In genomic region chr2:127857494-127857818, GRCh38 we compare ENCODE assay signal across 1 cellular context.
TF ChIP-seq lines count a peak whose summit lies in the region.

No MANE protein-coding gene starts in this region.

TF ChIP-seq in K562, 482 proteins besides CTCF, POLR2A, EP300 and RAD21 (continues in another document):
- TF ChIP-seq LCOR (CRISPR knock-in tag; IDR thresholded peaks at IDR 0.05) = 0 out of 2 replicates have a peak, but pooled peaks have one; percentile 3
- 0 out of 2 replicates have a peak, but pooled peaks have one; percentile 14 for TF ChIP-seq SMARCE1 (IDR thresholded peaks at IDR 0.05)
- TF ChIP-seq TFAM (CRISPR knock-in tag; conservative IDR thresholded peaks at IDR 0.05) = no peak
- TF ChIP-seq PHF20 (IDR thresholded peaks at IDR 0.05; ENCODE audit: partially characterized antibody) = no peak
- TF ChIP-seq KLF6 (CRISPR knock-in tag; IDR thresholded peaks at IDR 0.05; ENCODE audit: borderline replicate concordance) = no peak
- TF ChIP-seq, protein P1, sequence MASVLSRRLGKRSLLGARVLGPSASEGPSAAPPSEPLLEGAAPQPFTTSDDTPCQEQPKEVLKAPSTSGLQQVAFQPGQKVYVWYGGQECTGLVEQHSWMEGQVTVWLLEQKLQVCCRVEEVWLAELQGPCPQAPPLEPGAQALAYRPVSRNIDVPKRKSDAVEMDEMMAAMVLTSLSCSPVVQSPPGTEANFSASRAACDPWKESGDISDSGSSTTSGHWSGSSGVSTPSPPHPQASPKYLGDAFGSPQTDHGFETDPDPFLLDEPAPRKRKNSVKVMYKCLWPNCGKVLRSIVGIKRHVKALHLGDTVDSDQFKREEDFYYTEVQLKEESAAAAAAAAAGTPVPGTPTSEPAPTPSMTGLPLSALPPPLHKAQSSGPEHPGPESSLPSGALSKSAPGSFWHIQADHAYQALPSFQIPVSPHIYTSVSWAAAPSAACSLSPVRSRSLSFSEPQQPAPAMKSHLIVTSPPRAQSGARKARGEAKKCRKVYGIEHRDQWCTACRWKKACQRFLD (CRISPR knock-in tag; IDR thresholded peaks at IDR 0.05) = peak; percentile 61; the same call in 1 of the 2 replicates
- TF ChIP-seq, protein P2, sequence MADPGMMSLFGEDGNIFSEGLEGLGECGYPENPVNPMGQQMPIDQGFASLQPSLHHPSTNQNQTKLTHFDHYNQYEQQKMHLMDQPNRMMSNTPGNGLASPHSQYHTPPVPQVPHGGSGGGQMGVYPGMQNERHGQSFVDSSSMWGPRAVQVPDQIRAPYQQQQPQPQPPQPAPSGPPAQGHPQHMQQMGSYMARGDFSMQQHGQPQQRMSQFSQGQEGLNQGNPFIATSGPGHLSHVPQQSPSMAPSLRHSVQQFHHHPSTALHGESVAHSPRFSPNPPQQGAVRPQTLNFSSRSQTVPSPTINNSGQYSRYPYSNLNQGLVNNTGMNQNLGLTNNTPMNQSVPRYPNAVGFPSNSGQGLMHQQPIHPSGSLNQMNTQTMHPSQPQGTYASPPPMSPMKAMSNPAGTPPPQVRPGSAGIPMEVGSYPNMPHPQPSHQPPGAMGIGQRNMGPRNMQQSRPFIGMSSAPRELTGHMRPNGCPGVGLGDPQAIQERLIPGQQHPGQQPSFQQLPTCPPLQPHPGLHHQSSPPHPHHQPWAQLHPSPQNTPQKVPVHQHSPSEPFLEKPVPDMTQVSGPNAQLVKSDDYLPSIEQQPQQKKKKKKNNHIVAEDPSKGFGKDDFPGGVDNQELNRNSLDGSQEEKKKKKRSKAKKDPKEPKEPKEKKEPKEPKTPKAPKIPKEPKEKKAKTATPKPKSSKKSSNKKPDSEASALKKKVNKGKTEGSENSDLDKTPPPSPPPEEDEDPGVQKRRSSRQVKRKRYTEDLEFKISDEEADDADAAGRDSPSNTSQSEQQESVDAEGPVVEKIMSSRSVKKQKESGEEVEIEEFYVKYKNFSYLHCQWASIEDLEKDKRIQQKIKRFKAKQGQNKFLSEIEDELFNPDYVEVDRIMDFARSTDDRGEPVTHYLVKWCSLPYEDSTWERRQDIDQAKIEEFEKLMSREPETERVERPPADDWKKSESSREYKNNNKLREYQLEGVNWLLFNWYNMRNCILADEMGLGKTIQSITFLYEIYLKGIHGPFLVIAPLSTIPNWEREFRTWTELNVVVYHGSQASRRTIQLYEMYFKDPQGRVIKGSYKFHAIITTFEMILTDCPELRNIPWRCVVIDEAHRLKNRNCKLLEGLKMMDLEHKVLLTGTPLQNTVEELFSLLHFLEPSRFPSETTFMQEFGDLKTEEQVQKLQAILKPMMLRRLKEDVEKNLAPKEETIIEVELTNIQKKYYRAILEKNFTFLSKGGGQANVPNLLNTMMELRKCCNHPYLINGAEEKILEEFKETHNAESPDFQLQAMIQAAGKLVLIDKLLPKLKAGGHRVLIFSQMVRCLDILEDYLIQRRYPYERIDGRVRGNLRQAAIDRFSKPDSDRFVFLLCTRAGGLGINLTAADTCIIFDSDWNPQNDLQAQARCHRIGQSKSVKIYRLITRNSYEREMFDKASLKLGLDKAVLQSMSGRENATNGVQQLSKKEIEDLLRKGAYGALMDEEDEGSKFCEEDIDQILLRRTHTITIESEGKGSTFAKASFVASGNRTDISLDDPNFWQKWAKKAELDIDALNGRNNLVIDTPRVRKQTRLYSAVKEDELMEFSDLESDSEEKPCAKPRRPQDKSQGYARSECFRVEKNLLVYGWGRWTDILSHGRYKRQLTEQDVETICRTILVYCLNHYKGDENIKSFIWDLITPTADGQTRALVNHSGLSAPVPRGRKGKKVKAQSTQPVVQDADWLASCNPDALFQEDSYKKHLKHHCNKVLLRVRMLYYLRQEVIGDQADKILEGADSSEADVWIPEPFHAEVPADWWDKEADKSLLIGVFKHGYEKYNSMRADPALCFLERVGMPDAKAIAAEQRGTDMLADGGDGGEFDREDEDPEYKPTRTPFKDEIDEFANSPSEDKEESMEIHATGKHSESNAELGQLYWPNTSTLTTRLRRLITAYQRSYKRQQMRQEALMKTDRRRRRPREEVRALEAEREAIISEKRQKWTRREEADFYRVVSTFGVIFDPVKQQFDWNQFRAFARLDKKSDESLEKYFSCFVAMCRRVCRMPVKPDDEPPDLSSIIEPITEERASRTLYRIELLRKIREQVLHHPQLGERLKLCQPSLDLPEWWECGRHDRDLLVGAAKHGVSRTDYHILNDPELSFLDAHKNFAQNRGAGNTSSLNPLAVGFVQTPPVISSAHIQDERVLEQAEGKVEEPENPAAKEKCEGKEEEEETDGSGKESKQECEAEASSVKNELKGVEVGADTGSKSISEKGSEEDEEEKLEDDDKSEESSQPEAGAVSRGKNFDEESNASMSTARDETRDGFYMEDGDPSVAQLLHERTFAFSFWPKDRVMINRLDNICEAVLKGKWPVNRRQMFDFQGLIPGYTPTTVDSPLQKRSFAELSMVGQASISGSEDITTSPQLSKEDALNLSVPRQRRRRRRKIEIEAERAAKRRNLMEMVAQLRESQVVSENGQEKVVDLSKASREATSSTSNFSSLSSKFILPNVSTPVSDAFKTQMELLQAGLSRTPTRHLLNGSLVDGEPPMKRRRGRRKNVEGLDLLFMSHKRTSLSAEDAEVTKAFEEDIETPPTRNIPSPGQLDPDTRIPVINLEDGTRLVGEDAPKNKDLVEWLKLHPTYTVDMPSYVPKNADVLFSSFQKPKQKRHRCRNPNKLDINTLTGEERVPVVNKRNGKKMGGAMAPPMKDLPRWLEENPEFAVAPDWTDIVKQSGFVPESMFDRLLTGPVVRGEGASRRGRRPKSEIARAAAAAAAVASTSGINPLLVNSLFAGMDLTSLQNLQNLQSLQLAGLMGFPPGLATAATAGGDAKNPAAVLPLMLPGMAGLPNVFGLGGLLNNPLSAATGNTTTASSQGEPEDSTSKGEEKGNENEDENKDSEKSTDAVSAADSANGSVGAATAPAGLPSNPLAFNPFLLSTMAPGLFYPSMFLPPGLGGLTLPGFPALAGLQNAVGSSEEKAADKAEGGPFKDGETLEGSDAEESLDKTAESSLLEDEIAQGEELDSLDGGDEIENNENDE (IDR thresholded peaks at IDR 0.05; ENCODE audit: low read depth, low read length) = no peak
- TF ChIP-seq ZNF324 (CRISPR knock-in tag; IDR thresholded peaks at IDR 0.05) = no peak
- peak; percentile 33; the same call in 1 of the 2 replicates for TF ChIP-seq MGA (IDR thresholded peaks at IDR 0.05)
- TF ChIP-seq DMBX1 (CRISPR knock-in tag; IDR thresholded peaks at IDR 0.05; ENCODE audit: borderline replicate concordance) = no peak
- TF ChIP-seq TAF9B (IDR thresholded peaks at IDR 0.05; ENCODE audit: partially characterized antibody) = no peak
- TF ChIP-seq ATF4 (CRISPR knock-in tag; IDR thresholded peaks at IDR 0.05) = no peak
- no peak for TF ChIP-seq THAP7 (CRISPR knock-in tag; IDR thresholded peaks at IDR 0.05)
- no peak for TF ChIP-seq TGIF2 (CRISPR knock-in tag; IDR thresholded peaks at IDR 0.05)
- TF ChIP-seq, protein P3, sequence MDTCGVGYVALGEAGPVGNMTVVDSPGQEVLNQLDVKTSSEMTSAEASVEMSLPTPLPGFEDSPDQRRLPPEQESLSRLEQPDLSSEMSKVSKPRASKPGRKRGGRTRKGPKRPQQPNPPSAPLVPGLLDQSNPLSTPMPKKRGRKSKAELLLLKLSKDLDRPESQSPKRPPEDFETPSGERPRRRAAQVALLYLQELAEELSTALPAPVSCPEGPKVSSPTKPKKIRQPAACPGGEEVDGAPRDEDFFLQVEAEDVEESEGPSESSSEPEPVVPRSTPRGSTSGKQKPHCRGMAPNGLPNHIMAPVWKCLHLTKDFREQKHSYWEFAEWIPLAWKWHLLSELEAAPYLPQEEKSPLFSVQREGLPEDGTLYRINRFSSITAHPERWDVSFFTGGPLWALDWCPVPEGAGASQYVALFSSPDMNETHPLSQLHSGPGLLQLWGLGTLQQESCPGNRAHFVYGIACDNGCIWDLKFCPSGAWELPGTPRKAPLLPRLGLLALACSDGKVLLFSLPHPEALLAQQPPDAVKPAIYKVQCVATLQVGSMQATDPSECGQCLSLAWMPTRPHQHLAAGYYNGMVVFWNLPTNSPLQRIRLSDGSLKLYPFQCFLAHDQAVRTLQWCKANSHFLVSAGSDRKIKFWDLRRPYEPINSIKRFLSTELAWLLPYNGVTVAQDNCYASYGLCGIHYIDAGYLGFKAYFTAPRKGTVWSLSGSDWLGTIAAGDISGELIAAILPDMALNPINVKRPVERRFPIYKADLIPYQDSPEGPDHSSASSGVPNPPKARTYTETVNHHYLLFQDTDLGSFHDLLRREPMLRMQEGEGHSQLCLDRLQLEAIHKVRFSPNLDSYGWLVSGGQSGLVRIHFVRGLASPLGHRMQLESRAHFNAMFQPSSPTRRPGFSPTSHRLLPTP (IDR thresholded peaks at IDR 0.05; ENCODE audit: borderline replicate concordance, extremely low read depth, insufficient read length) = no peak
- TF ChIP-seq ZNF347 (CRISPR knock-in tag; IDR thresholded peaks at IDR 0.05; ENCODE audit: low read depth) = no peak
- TF ChIP-seq ATF3 (IDR thresholded peaks at IDR 0.05) = no peak
- no peak for TF ChIP-seq ATF3 (CRISPR knock-in tag; conservative IDR thresholded peaks at IDR 0.05)
- TF ChIP-seq ZNF764 (CRISPR knock-in tag; IDR thresholded peaks at IDR 0.05; ENCODE audit: low read depth) = no peak
